27 cellular contexts compared by ENCODE assay signal in genomic region chr1:162111572-162111971, GRCh38. TPM values are rescaled to one million over a fixed set of nuclear protein-coding genes. Genes with fewer than 3 reads are reported as not detected.
"Had no signal": no experiment of that assay in that cellular context is flagged by ENCODE, and none has a peak within 500 bp of the region (broad histone marks: within the 10 kb centered on the region; RNA-seq: fewer than 3 reads in every experiment).

No MANE protein-coding gene starts in this region.

- H3K4me1 ChIP-seq: esophagus squamous epithelium, parathyroid adenoma, prostate gland, upper lobe of right lung, vagina had no signal

- DNase-seq: cortex of kidney; effector memory CD8-positive, alpha-beta T cell; esophagus squamous epithelium; foreskin melanocyte; head of caudate nucleus; kidney; left cardiac atrium; left ventricle myocardium inferior; mesenchymal stem cell; midbrain; naive thymus-derived CD4-positive, alpha-beta T cell; nephron progenitor cell; retina; right lobe of liver; spleen; stimulated activated CD4-positive, alpha-beta T cell treated with anti-CD3 and anti-CD28 coated beads, Interleukin-15, amount 100 ng/mL, for 24 hours; stimulated activated CD4-positive, alpha-beta T cell treated with anti-CD3 and anti-CD28 coated beads, Interleukin-1b, Interleukin-23, amount 100 ng/mL, for 48 hours; stimulated activated CD4-positive, alpha-beta T cell treated with anti-CD3 and anti-CD28 coated beads, Interleukin-4, amount 100 ng/mL, for 24 hours; stimulated activated naive CD4-positive, alpha-beta T cell; stomach; substantia nigra; upper lobe of right lung had no signal

- H3K27ac Mint-ChIP-seq: effector memory CD8-positive, alpha-beta T cell; naive thymus-derived CD4-positive, alpha-beta T cell; nephron progenitor cell had no signal

- ATAC-seq: effector memory CD8-positive, alpha-beta T cell; naive thymus-derived CD4-positive, alpha-beta T cell; upper lobe of right lung had no signal

- H3K9me3 ChIP-seq: esophagus squamous epithelium, left ventricle myocardium inferior, prostate gland, right lobe of liver, upper lobe of right lung, vagina had no signal

- H3K9ac ChIP-seq: parathyroid adenoma had no signal

- H3K27me3 ChIP-seq: esophagus squamous epithelium, hepatocyte, right lobe of liver, stomach, upper lobe of right lung, vagina had no signal

- H3K36me3 ChIP-seq: esophagus squamous epithelium, left ventricle myocardium inferior, prostate gland, right lobe of liver, spleen, stomach, upper lobe of right lung, vagina had no signal

- H3K27ac ChIP-seq: esophagus squamous epithelium, hepatocyte, left ventricle myocardium inferior, parathyroid adenoma, prostate gland, right lobe of liver, spleen, upper lobe of right lung, vagina had no signal

- H3K9me3 Mint-ChIP-seq: effector memory CD8-positive, alpha-beta T cell had no signal

- H3K4me3 ChIP-seq: esophagus squamous epithelium, hepatocyte, left ventricle myocardium inferior, lung, prostate gland, right lobe of liver, spleen, stomach, upper lobe of right lung, vagina had no signal

- H3K4me3 Mint-ChIP-seq: effector memory CD8-positive, alpha-beta T cell; naive thymus-derived CD4-positive, alpha-beta T cell; nephron progenitor cell had no signal

- H3K4me1 Mint-ChIP-seq: nephron progenitor cell had no signal

RNA-seq across cellular contexts. Expression of gene NOS1AP, which starts 42.1 kb away (rescaled TPM):
- polyA plus RNA-seq: naive thymus-derived CD4-positive, alpha-beta T cell had no signal
